25 cellular contexts compared by ENCODE assay signal in the genomic region with DNA sequence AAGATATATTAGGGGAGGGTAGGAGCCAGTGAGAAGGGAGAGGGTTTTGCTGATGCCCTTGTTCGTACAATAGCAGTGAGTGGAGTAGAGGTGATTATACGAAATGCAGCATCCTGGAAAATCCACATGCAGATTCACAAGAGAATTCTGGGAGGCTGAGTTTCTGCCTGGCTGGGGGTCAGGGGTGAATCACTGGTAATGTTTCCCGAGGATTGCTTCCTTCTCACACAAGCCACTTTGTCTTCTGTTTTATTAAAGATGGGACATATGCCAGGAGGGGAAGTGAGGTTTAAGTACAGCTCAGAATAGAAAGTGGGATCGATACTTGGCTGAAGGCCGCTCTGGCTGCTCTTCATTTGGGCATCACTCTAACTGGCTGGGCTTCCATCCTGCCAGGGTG.
"Had no signal": no experiment of that assay in that cellular context is flagged by ENCODE, and none has a peak within 500 bp of the region (broad histone marks: within the 10 kb centered on the region; RNA-seq: fewer than 3 reads in every experiment).

No MANE protein-coding gene starts in this region.

- H3K4me3 ChIP-seq: cardiac muscle cell, lower lobe of right lung, stomach, suprapubic skin, transverse colon, uterus had no signal

- H3K4me3 Mint-ChIP-seq: activated naive CD4-positive, alpha-beta T cell treated with anti-CD3 and anti-CD28 coated beads for 36 hours; activated naive CD8-positive, alpha-beta T cell treated with anti-CD3 and anti-CD28 coated beads, Interleukin-2, amount 10 ng/mL, durations not matched to agents 7 days and 5 days; naive thymus-derived CD4-positive, alpha-beta T cell; neural crest cell; stimulated activated effector memory CD8-positive, alpha-beta T cell treated with anti-CD3 and anti-CD28 coated beads, Interleukin-12 subunit alpha, Interleukin-12 subunit beta, amount 100 ng/mL, for 72 hours; WTC11 had no signal

- H3K36me3 ChIP-seq: cardiac muscle cell, lower lobe of right lung, stomach, suprapubic skin, transverse colon, uterus had no signal

- H3K27me3 Mint-ChIP-seq: activated naive CD8-positive, alpha-beta T cell treated with anti-CD3 and anti-CD28 coated beads, Interleukin-2, amount 10 ng/mL, durations not matched to agents 7 days and 5 days; naive thymus-derived CD4-positive, alpha-beta T cell had no signal

- ATAC-seq: left lobe of liver; lower lobe of right lung; naive thymus-derived CD4-positive, alpha-beta T cell; sciatic nerve; stimulated activated effector memory CD8-positive, alpha-beta T cell treated with anti-CD3 and anti-CD28 coated beads, Interleukin-12 subunit alpha, Interleukin-12 subunit beta, amount 100 ng/mL, for 72 hours; WTC11 had no signal

- H3K9me3 Mint-ChIP-seq: activated naive CD8-positive, alpha-beta T cell treated with anti-CD3 and anti-CD28 coated beads, Interleukin-2, amount 10 ng/mL, durations not matched to agents 7 days and 5 days had no signal

- DNase-seq: activated CD4-positive, alpha-beta T cell treated with anti-CD3 and anti-CD28 coated beads, Interleukin-2, amount 50 U/mL, for 4 hours; activated CD8-positive, alpha-beta memory T cell treated with anti-CD3 and anti-CD28 coated beads, Interleukin-2, amount 50 U/mL, for 48 hours; activated effector memory CD4-positive, alpha-beta T cell treated with Interleukin-2 at 50 U/mL for 16 hours; activated naive CD4-positive, alpha-beta T cell treated with anti-CD3 and anti-CD28 coated beads for 36 hours; activated naive CD8-positive, alpha-beta T cell treated with anti-CD3 and anti-CD28 coated beads, Interleukin-2, amount 10 ng/mL, durations not matched to agents 7 days and 5 days; activated T-cell treated with anti-CD3 and anti-CD28 coated beads, Interleukin-2, amount 50 U/mL, for 48 hours; amniotic stem cell; foreskin fibroblast; kidney; lower lobe of right lung; naive thymus-derived CD4-positive, alpha-beta T cell; occipital lobe; small intestine; stimulated activated CD4-positive, alpha-beta T cell treated with anti-CD3 and anti-CD28 coated beads, Interleukin-2, amount 100 ng/mL, for 24 hours; stomach; T1000; transverse colon; uterus had no signal

- FAIRE-seq: kidney, small intestine had no signal

- H3K4me1 ChIP-seq: lower lobe of right lung, stomach, suprapubic skin, transverse colon, uterus had no signal

- H3K27ac ChIP-seq: cardiac muscle cell, lower lobe of right lung, stomach, suprapubic skin, transverse colon, uterus had no signal

- H3K9me3 ChIP-seq: lower lobe of right lung, suprapubic skin, transverse colon, uterus had no signal

- H3K27me3 ChIP-seq: cardiac muscle cell, stomach, suprapubic skin, transverse colon, uterus had no signal

- H3K27ac Mint-ChIP-seq: activated naive CD4-positive, alpha-beta T cell treated with anti-CD3 and anti-CD28 coated beads for 36 hours; activated naive CD8-positive, alpha-beta T cell treated with anti-CD3 and anti-CD28 coated beads, Interleukin-2, amount 10 ng/mL, durations not matched to agents 7 days and 5 days; naive thymus-derived CD4-positive, alpha-beta T cell; stimulated activated effector memory CD8-positive, alpha-beta T cell treated with anti-CD3 and anti-CD28 coated beads, Interleukin-12 subunit alpha, Interleukin-12 subunit beta, amount 100 ng/mL, for 72 hours; WTC11 had no signal

- H3K4me1 Mint-ChIP-seq: activated naive CD8-positive, alpha-beta T cell treated with anti-CD3 and anti-CD28 coated beads, Interleukin-2, amount 10 ng/mL, durations not matched to agents 7 days and 5 days; naive thymus-derived CD4-positive, alpha-beta T cell; neural crest cell; stimulated activated effector memory CD8-positive, alpha-beta T cell treated with anti-CD3 and anti-CD28 coated beads, Interleukin-12 subunit alpha, Interleukin-12 subunit beta, amount 100 ng/mL, for 72 hours; WTC11 had no signal

- H3K36me3 Mint-ChIP-seq: activated naive CD8-positive, alpha-beta T cell treated with anti-CD3 and anti-CD28 coated beads, Interleukin-2, amount 10 ng/mL, durations not matched to agents 7 days and 5 days; naive thymus-derived CD4-positive, alpha-beta T cell; stimulated activated effector memory CD8-positive, alpha-beta T cell treated with anti-CD3 and anti-CD28 coated beads, Interleukin-12 subunit alpha, Interleukin-12 subunit beta, amount 100 ng/mL, for 72 hours; WTC11 had no signal
